Comparison of ENCODE assay signal across 8 cellular contexts in genomic region chr1:23743287-23744052, GRCh38. TPM values are rescaled to one million over a fixed set of nuclear protein-coding genes. Genes with fewer than 3 reads are reported as not detected.
DNase-seq lines count a peak whose midpoint lies in the region; ATAC-seq and TF ChIP-seq lines count a peak whose summit lies in the region.

Gene ELOA (plus strand): TSS chr1:23743471. CDS start chr1:23743504, 33 bp downstream.

- WGBS in heart right ventricle, 2 donors, result 0 to 1% methylated on average over 103 to 105 of the region's 109 CpGs

- H3K27me3 Mint-ChIP-seq in progenitor cell of endocrine pancreas, result no peaks in the 10 kb centered on the region

- peaks cover 3% of the 10 kb centered on the region for H3K36me3 Mint-ChIP-seq in progenitor cell of endocrine pancreas (ENCODE audit: insufficient read depth)

- H3K36me3 ChIP-seq in ES-I3 (ENCODE audit: insufficient read depth, low read length), result peaks cover 6% of the 10 kb centered on the region; the same call in 1 of the 2 replicates
- peaks cover 9% of the 10 kb centered on the region for H3K36me3 ChIP-seq in adipocyte (ENCODE audit: control insufficient read depth, insufficient read depth, low read length, severe bottlenecking)
- peaks cover 0 to 23% (median 3%) of the 10 kb centered on the region in 9 donors for H3K36me3 ChIP-seq in heart right ventricle
- H3K36me3 ChIP-seq in upper lobe of right lung, result peaks cover 25% of the 10 kb centered on the region

- intact Hi-C loops in heart right ventricle (cut with DNase I), result loop anchor here in 7 of 10 donors (5.0 to 10.0 kb wide), 4 partner anchors 46 to 189 kb away; partner anchors contain the start of genes RPL11 (in 5 of the 7) and ID3 (in 2 of the 7)
- intact Hi-C loops in upper lobe of right lung (cut with DNase I), result no loop called here

- no peaks in the 10 kb centered on the region for H3K9me3 Mint-ChIP-seq in progenitor cell of endocrine pancreas (ENCODE audit: low read depth)

- peak; percentile 66 for ATAC-seq in GM21737 (IDR thresholded peaks at IDR 0.05; ENCODE audit: unreplicated experiment)
- ATAC-seq in heart right ventricle, result peak; percentile 94 to 98 (median 96)
- peak; percentile 97 for ATAC-seq in upper lobe of right lung

- peak; percentile 71 to 74 for DNase-seq in Kasumi-1 (lab: John Stamatoyannopoulos, UW)
- peak; percentile 62 to 82 (median 68) for DNase-seq in T-helper 1 cell
- peak; percentile 85 for DNase-seq in adipocyte (ENCODE audit: low read depth)
- peak; percentile 64 to 79 for DNase-seq in heart right ventricle
- DNase-seq in progenitor cell of endocrine pancreas (ENCODE audit: low spot score, unreplicated experiment), result peak; percentile 58
- DNase-seq in upper lobe of right lung, result peak; percentile 91

- H3K9me3 ChIP-seq in ES-I3 (ENCODE audit: control insufficient read depth, insufficient read depth, low read length), result no peaks in the 10 kb centered on the region
- H3K9me3 ChIP-seq in adipocyte (ENCODE audit: control insufficient read depth, low read length), result no peaks in the 10 kb centered on the region
- H3K9me3 ChIP-seq in heart right ventricle, result no peaks in the 10 kb centered on the region
- no peaks in the 10 kb centered on the region for H3K9me3 ChIP-seq in upper lobe of right lung

- H3K4me1 ChIP-seq in ES-I3 (ENCODE audit: insufficient read depth, low read length) (peaks cover 6% of the 10 kb centered on the region; the same call in 1 of the 2 replicates), adipocyte (ENCODE audit: control insufficient read depth, insufficient read depth, low read length) (peaks cover 47% of the 10 kb centered on the region), heart right ventricle (peaks cover 8 to 52% (median 43%) of the 10 kb centered on the region in 9 donors), upper lobe of right lung (peaks cover 38% of the 10 kb centered on the region)

- peak within 1 kb of the TSS; percentile 86 for H3K4me3 Mint-ChIP-seq in progenitor cell of endocrine pancreas (ENCODE audit: low read depth)

- peak within 1 kb of the TSS; percentile 94 for H3K27ac Mint-ChIP-seq in progenitor cell of endocrine pancreas

- H3K4me3 ChIP-seq in adipocyte (ENCODE audit: low read length) (peak within 1 kb of the TSS; percentile 90), heart right ventricle (peak within 1 kb of the TSS; percentile 70 to 100 (median 96)), upper lobe of right lung (peak within 1 kb of the TSS; percentile 79)

- no peaks in the 10 kb centered on the region for H3K27me3 ChIP-seq in adipocyte (replicated peaks; ENCODE audit: control insufficient read depth, insufficient read depth, low read length)
- H3K27me3 ChIP-seq in heart right ventricle, result no peaks in the 10 kb centered on the region
- H3K27me3 ChIP-seq in upper lobe of right lung, result no peaks in the 10 kb centered on the region

- H3K27ac ChIP-seq in heart right ventricle, result peak within 1 kb of the TSS; percentile 88 to 98 (median 94)
- peak within 1 kb of the TSS; percentile 94 for H3K27ac ChIP-seq in upper lobe of right lung

- H3K9ac ChIP-seq in ES-I3 (ENCODE audit: low read depth, low read length) (peak within 1 kb of the TSS; percentile 90), adipocyte (ENCODE audit: low read length) (peak within 1 kb of the TSS; percentile 92)

- peaks cover 26% of the 10 kb centered on the region for H3K4me1 Mint-ChIP-seq in progenitor cell of endocrine pancreas (ENCODE audit: low read depth)

- TF ChIP-seq CTCF in heart right ventricle (IDR thresholded peaks at IDR 0.05), result no peak
- TF ChIP-seq CTCF in progenitor cell of endocrine pancreas (IDR thresholded peaks at IDR 0.05; ENCODE audit: unreplicated experiment), result no peak
- TF ChIP-seq CTCF in upper lobe of right lung (IDR thresholded peaks at IDR 0.05), result no peak

RNA-seq across cellular contexts. Expression of gene ELOA, which starts in this region (rescaled TPM):
- total RNA-seq in heart right ventricle (10 to 100 TPM; 28.3 to 39.0 (median 34.3) TPM), progenitor cell of endocrine pancreas (37.5 and 40.8 TPM in 2 replicates), upper lobe of right lung (66.2 TPM)
- 10 to 100 TPM; 11.2 to 14.9 TPM for polyA plus RNA-seq in heart right ventricle

Comparison
In these comparisons a context has a peak if more than half of its experiments do, and no peak if none do; other contexts are left out.
1. Peak in every context shown above with its lines: DNase-seq, ATAC-seq, H3K4me3 ChIP-seq and H3K27ac ChIP-seq.